21 cellular contexts compared by ENCODE assay signal in genomic region chr1:200079576-200079975, GRCh38. TPM values are rescaled to one million over a fixed set of nuclear protein-coding genes. Genes with fewer than 3 reads are reported as not detected.
DNase-seq lines count a peak whose midpoint lies in the region; ATAC-seq and TF ChIP-seq lines count a peak whose summit lies in the region.
"Had no signal": no experiment of that assay in that cellular context is flagged by ENCODE, and none has a peak within 500 bp of the region (broad histone marks: within the 10 kb centered on the region; RNA-seq: fewer than 3 reads in every experiment).

No MANE protein-coding gene starts in this region.

- ATAC-seq in HG02981 (IDR thresholded peaks at IDR 0.05; ENCODE audit: unreplicated experiment): no peak
- ATAC-seq in upper lobe of left lung (ENCODE audit: low FRiP score in 2 of 2): no peak
- ATAC-seq: HCT116, HepG2 had no signal

- TF ChIP-seq POLR2A in upper lobe of left lung (IDR thresholded peaks at IDR 0.05): no peak

- TF ChIP-seq EP300 in upper lobe of left lung (IDR thresholded peaks at IDR 0.05): no peak

- peak overlapping the region; percentile 90 for H3K27ac Mint-ChIP-seq in nephron progenitor cell
- H3K27ac Mint-ChIP-seq: CD4-positive, CD25-positive, alpha-beta regulatory T cell; CD8-positive, alpha-beta memory T cell; HFFc6; IgD-negative memory B cell had no signal

- TF ChIP-seq CTCF in nephron progenitor cell (IDR thresholded peaks at IDR 0.05) (no peak), upper lobe of left lung (IDR thresholded peaks at IDR 0.05) (no peak)

- peak overlapping the region; percentile 38 for H3K4me3 Mint-ChIP-seq in nephron progenitor cell
- H3K4me3 Mint-ChIP-seq: CD4-positive, CD25-positive, alpha-beta regulatory T cell; CD8-positive, alpha-beta memory T cell; HFFc6; IgD-negative memory B cell had no signal

- no peaks in the 10 kb centered on the region for H3K9me3 Mint-ChIP-seq in nephron progenitor cell
- H3K9me3 Mint-ChIP-seq: CD4-positive, CD25-positive, alpha-beta regulatory T cell; CD8-positive, alpha-beta memory T cell; HFFc6 had no signal

- H3K4me1 ChIP-seq in upper lobe of left lung: peaks cover 0 to 10% (median 2%) of the 10 kb centered on the region in 4 donors
- H3K4me1 ChIP-seq: BE2C had no signal

- in situ Hi-C loops in SK-MEL-5 (cut with HindIII; ENCODE audit: low pct_unique_long_range_greater_than_20kb, low sequenced_read_pairs): no loop called here

- H3K4me1 Mint-ChIP-seq in nephron progenitor cell: peaks cover 61% of the 10 kb centered on the region
- H3K4me1 Mint-ChIP-seq: CD4-positive, CD25-positive, alpha-beta regulatory T cell had no signal

- H3K27me3 Mint-ChIP-seq in nephron progenitor cell (ENCODE audit: low read depth, poor library complexity): peaks cover 6% of the 10 kb centered on the region

- no peaks in the 10 kb centered on the region for H3K27me3 ChIP-seq in upper lobe of left lung

- DNase-seq in SK-MEL-5 (ENCODE audit: low read depth, low spot score) (peak; percentile 94), epidermal melanocyte (ENCODE audit: insufficient read length, low spot score) (peak; percentile 19), nephron progenitor cell (no peak), upper lobe of left lung (no peak)
- no peak for DNase-seq in activated CD4-positive, alpha-beta T cell treated with anti-CD3 and anti-CD28 coated beads, Interleukin-2, amount 50 U/mL, for 1 hour
- no peak for DNase-seq in activated CD8-positive, alpha-beta memory T cell treated with anti-CD3 and anti-CD28 coated beads, Interleukin-2, amount 50 U/mL, for 48 hours
- DNase-seq: ACHN; BE2C; C1 segment of cervical spinal cord; Caco-2; CD4-positive, CD25-positive, alpha-beta regulatory T cell; CD8-positive, alpha-beta memory T cell; DMS79; GDM1; GOT3; H7; HFFc6 had no signal

- no peaks in the 10 kb centered on the region for H3K36me3 ChIP-seq in upper lobe of left lung
- H3K36me3 ChIP-seq: BE2C had no signal

- peaks cover 7% of the 10 kb centered on the region for H3K36me3 Mint-ChIP-seq in nephron progenitor cell (ENCODE audit: low read depth)
- H3K36me3 Mint-ChIP-seq: CD4-positive, CD25-positive, alpha-beta regulatory T cell; CD8-positive, alpha-beta memory T cell had no signal

- no peak overlapping the region for H3K4me3 ChIP-seq in upper lobe of left lung

- no peak overlapping the region for H3K27ac ChIP-seq in upper lobe of left lung

- no peaks in the 10 kb centered on the region for H3K9me3 ChIP-seq in upper lobe of left lung
- H3K9me3 ChIP-seq: BE2C, Caco-2 had no signal

- 81 to 86% methylated on average over 3 of the region's 3 CpGs for WGBS in upper lobe of left lung, 2 donors

RNA-seq across cellular contexts. Expression of gene NR5A2, which starts 52.1 kb away (rescaled TPM):
- 2.2 and 2.7 TPM in 2 replicates for total RNA-seq in SK-MEL-5 (2014; rRNA removed; shearing (Covaris generic))
- 0.71 and 0.86 TPM in 2 replicates for polyA plus RNA-seq in SK-MEL-5 (2015; cell fraction: cytosol; rRNA removed)
- polyA plus RNA-seq in SK-MEL-5 (2015; cell fraction: nucleus; rRNA removed): 0.21 and 1.2 TPM in 2 replicates
- 1 to 10 TPM in 4 of 6 donors, under 1 TPM in 2; under 0.01 to 7.8 (median 2.1) TPM for total RNA-seq in upper lobe of left lung
- total RNA-seq: CD4-positive, CD25-positive, alpha-beta regulatory T cell; CD8-positive, alpha-beta memory T cell had no signal
- polyA plus RNA-seq: CD4-positive, CD25-positive, alpha-beta regulatory T cell; CD8-positive, alpha-beta memory T cell had no signal

Comparison
In these comparisons a context has a peak if more than half of its experiments do, and no peak if none do; other contexts are left out.
1. DNase-seq: peak in SK-MEL-5 (single experiment) and epidermal melanocyte (single experiment); none in nephron progenitor cell (single experiment), activated CD4-positive, alpha-beta T cell treated with anti-CD3 and anti-CD28 coated beads, Interleukin-2, amount 50 U/mL, for 1 hour (single experiment), upper lobe of left lung (0 of 2) and activated CD8-positive, alpha-beta memory T cell treated with anti-CD3 and anti-CD28 coated beads, Interleukin-2, amount 50 U/mL, for 48 hours (single experiment).